Comparison of ENCODE assay signal across 27 cellular contexts in the genomic region with DNA sequence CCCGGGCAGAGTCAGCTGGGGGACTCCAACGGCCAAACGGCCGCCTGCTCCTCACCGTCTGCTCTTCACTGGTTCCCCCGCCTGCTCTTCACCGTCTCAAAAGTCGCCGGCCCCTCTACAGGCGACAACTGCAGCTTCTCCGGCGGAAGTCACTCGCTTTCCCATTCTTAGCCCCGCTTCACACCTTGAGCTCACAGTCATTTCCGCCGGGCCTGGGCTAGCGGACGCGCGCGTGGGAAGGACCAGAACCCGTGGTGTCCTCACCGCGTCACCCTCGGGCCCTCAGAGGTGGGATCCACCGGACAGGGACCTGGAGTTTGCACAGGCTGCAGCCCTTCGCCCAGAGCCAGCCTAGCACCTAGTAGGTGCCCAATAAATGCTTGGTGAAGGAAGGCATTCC. TPM values are rescaled to one million over a fixed set of nuclear protein-coding genes. Genes with fewer than 3 reads are reported as not detected.
DNase-seq lines count a peak whose midpoint lies in the region; ATAC-seq and TF ChIP-seq lines count a peak whose summit lies in the region.
"Had no signal": no experiment of that assay in that cellular context is flagged by ENCODE, and none has a peak within 500 bp of the region (broad histone marks: within the 10 kb centered on the region; RNA-seq: fewer than 3 reads in every experiment).

No MANE protein-coding gene starts in this region.

- TF ChIP-seq POLR2A in IMR-90 (IDR thresholded peaks at IDR 0.05; ENCODE audit: low read depth, low read length) = no peak
- no peak for TF ChIP-seq POLR2A in esophagus muscularis mucosa (IDR thresholded peaks at IDR 0.05; ENCODE audit: low read depth)

- H3K27me3 ChIP-seq in IMR-90 (ENCODE audit: control insufficient read depth, insufficient read depth, low read length) = no peaks in the 10 kb centered on the region
- H3K27me3 ChIP-seq in esophagus muscularis mucosa = no peaks in the 10 kb centered on the region
- H3K27me3 ChIP-seq: left lung, vagina had no signal

- H3K79me1 ChIP-seq in IMR-90 (ENCODE audit: low read depth in 1 of 2, low read length in 2 of 2) = no peaks in the 10 kb centered on the region

- no peak overlapping the region for H3K27ac ChIP-seq in IMR-90 (ENCODE audit: insufficient read depth, low read length)
- H3K27ac ChIP-seq in esophagus muscularis mucosa (replicated peaks in 1 of 4) = no peak overlapping the region
- H3K27ac ChIP-seq: left lung, vagina had no signal

- no peaks in the 10 kb centered on the region for H3K27me3 Mint-ChIP-seq in osteocyte (ENCODE audit: unreplicated experiment)
- H3K27me3 Mint-ChIP-seq: CD4-positive, alpha-beta memory T cell had no signal

- H2AK9ac ChIP-seq in IMR-90 (replicated peaks; ENCODE audit: low read depth, low read length, poor library complexity) = no peak overlapping the region

- CTCF ChIA-PET in IMR-90 (lab: Yijun Ruan, JAX) = no interaction called here

- H3K18ac ChIP-seq in IMR-90 (ENCODE audit: low read depth, low read length) = no peak overlapping the region

- 0 out of 2 replicates have a peak overlapping the region, but pooled peaks have one; percentile 36 for H4K91ac ChIP-seq in IMR-90 (ENCODE audit: insufficient read depth, low read depth, low read length)

- DNase-seq in activated gamma-delta T cell treated with Interleukin-2 at 50 U/mL for 16 hours = peak; percentile 16
- DNase-seq in activated gamma-delta T cell (lab: John Stamatoyannopoulos, UW) = no peak
- DNase-seq in IMR-90 = no peak
- peak; percentile 79 for DNase-seq in esophagus muscularis mucosa (ENCODE audit: extremely low spot score)
- no peak for DNase-seq in osteocyte (ENCODE audit: extremely low spot score, unreplicated experiment)
- DNase-seq: activated CD4-positive, CD25-positive, alpha-beta regulatory T cell; activated effector memory CD4-positive, alpha-beta T cell treated with Interleukin-2 at 50 U/mL for 16 hours; amniotic stem cell; cortex of kidney; midbrain; natural killer cell; NCI-H1092; NCI-H187 treated with DMSO at 0.1 percent for 48 hours; NCI-H345; NCI-H82; substantia nigra had no signal

- intact Hi-C loops in IMR-90 (cut with micrococcal nuclease) (no loop called here), esophagus muscularis mucosa (cut with DNase I) (no loop called here)

- H2BK5ac ChIP-seq in IMR-90 (ENCODE audit: low read depth, low read length, poor library complexity, severe bottlenecking) = no peak overlapping the region

- no peak overlapping the region for H3K4me2 ChIP-seq in IMR-90 (ENCODE audit: low read depth, low read length)

- H3K9ac ChIP-seq in IMR-90 (ENCODE audit: low read depth, low read length) = no peak overlapping the region

- WGBS in IMR-90 (ENCODE audit: extremely low coverage in 2 of 2, insufficient read length in 1 of 2), 2 experiments = 57% methylated on average over 10 of the region's 27 CpGs; no CpG with 5 or more reads in 1 of the 2 experiments
- WGBS in esophagus muscularis mucosa = 81% methylated on average over 23 of the region's 27 CpGs

- no peaks in the 10 kb centered on the region for H4K20me1 ChIP-seq in IMR-90 (ENCODE audit: insufficient read depth, low read length)

- H3K14ac ChIP-seq in IMR-90 (replicated peaks; ENCODE audit: low read depth, low read length) = no peak overlapping the region

- H2BK120ac ChIP-seq in IMR-90 (ENCODE audit: low read depth, low read length) = no peak overlapping the region

- peak overlapping the region; percentile 39 for H2AK5ac ChIP-seq in IMR-90 (ENCODE audit: low read depth, low read length)

- H3K27ac Mint-ChIP-seq in osteocyte (ENCODE audit: unreplicated experiment) = peak overlapping the region; percentile 47

- dilution Hi-C loops in IMR-90 (cut with HindIII; ENCODE audit: low sequenced_read_pairs, unreplicated experiment) = no loop called here

- peak overlapping the region; percentile 58 for H2AFZ ChIP-seq in IMR-90 (replicated peaks; ENCODE audit: low read length, poor library complexity)

- no peaks in the 10 kb centered on the region for H3K36me3 Mint-ChIP-seq in osteocyte (ENCODE audit: unreplicated experiment)
- H3K36me3 Mint-ChIP-seq: CD4-positive, alpha-beta memory T cell; natural killer cell had no signal

- H3K23ac ChIP-seq in IMR-90 (ENCODE audit: low read depth, low read length) = no peak overlapping the region

- no TSS peak for BruUV-seq in IMR-90 (replicated peaks; lab: Mats Ljungman, UMichigan)

- TF ChIP-seq CTCF in IMR-90 (conservative IDR thresholded peaks at IDR 0.05; ENCODE audit: low read depth, low read length) (no peak), esophagus muscularis mucosa (IDR thresholded peaks at IDR 0.05) (no peak), osteocyte (IDR thresholded peaks at IDR 0.05) (no peak)

- H3K9me3 Mint-ChIP-seq in osteocyte (ENCODE audit: unreplicated experiment) = no peaks in the 10 kb centered on the region
- H3K9me3 Mint-ChIP-seq: CD4-positive, alpha-beta memory T cell; natural killer cell had no signal

- H3K9me1 ChIP-seq in IMR-90 (ENCODE audit: insufficient read depth, low read length) = no peaks in the 10 kb centered on the region

- H3K36me3 ChIP-seq in IMR-90 (ENCODE audit: control insufficient read depth, insufficient read depth, low read length) (no peaks in the 10 kb centered on the region), esophagus muscularis mucosa (no peaks in the 10 kb centered on the region)
- H3K36me3 ChIP-seq: left lung, vagina had no signal

- H3K4ac ChIP-seq in IMR-90 (ENCODE audit: low read depth, low read length) = peak overlapping the region; percentile 56

- no peak overlapping the region for H3K56ac ChIP-seq in IMR-90 (ENCODE audit: extremely low read depth, insufficient read depth, low read length)

- H3K4me1 Mint-ChIP-seq in osteocyte (ENCODE audit: unreplicated experiment) = peaks cover 24% of the 10 kb centered on the region

- no peak for TF ChIP-seq EP300 in esophagus muscularis mucosa (IDR thresholded peaks at IDR 0.05)

- ATAC-seq in IMR-90 (ENCODE audit: low read depth) = no peak
- no peak for ATAC-seq in HG02763 (IDR thresholded peaks at IDR 0.05; ENCODE audit: unreplicated experiment)
- no peak for ATAC-seq in HG02678 (IDR thresholded peaks at IDR 0.05; ENCODE audit: unreplicated experiment)
- ATAC-seq in HG03045 (IDR thresholded peaks at IDR 0.05; ENCODE audit: unreplicated experiment) = no peak
- ATAC-seq: left lung, sciatic nerve had no signal

- no peaks in the 10 kb centered on the region for H3K9me3 ChIP-seq in IMR-90 (ENCODE audit: control insufficient read depth, insufficient read depth, low read length)
- no peaks in the 10 kb centered on the region for H3K9me3 ChIP-seq in esophagus muscularis mucosa
- H3K9me3 ChIP-seq: left lung, vagina had no signal

- H4K8ac ChIP-seq in IMR-90 (ENCODE audit: low read depth in 2 of 2, low read length in 2 of 2) = peak overlapping the region; percentile 21 to 80; a peak in 2 of 4 replicates

- POLR2A ChIA-PET in IMR-90 (lab: Charles Lee; ENCODE audit: unreplicated experiment) = no interaction called here

- no peak for TF ChIP-seq RAD21 in IMR-90 (IDR thresholded peaks at IDR 0.05; ENCODE audit: low read length)

- no peak overlapping the region for H3K4me3 Mint-ChIP-seq in osteocyte (ENCODE audit: unreplicated experiment)

- H2BK20ac ChIP-seq in IMR-90 (ENCODE audit: low read depth, low read length) = peak overlapping the region; percentile 31; the same call in 1 of the 2 replicates

- 0 out of 2 replicates have a peak overlapping the region, but pooled peaks have one; percentile 59 for H4K5ac ChIP-seq in IMR-90 (ENCODE audit: low read depth, low read length)

- H3K4me3 ChIP-seq in IMR-90 (ENCODE audit: insufficient read depth, low read depth, low read length) (no peak overlapping the region), esophagus muscularis mucosa (no peak overlapping the region)
- H3K4me3 ChIP-seq: left lung, vagina had no signal

- H3K4me1 ChIP-seq in IMR-90 (ENCODE audit: control insufficient read depth, insufficient read depth, low read length) (no peaks in the 10 kb centered on the region), esophagus muscularis mucosa (peaks cover 0 to 11% (median 5%) of the 10 kb centered on the region in 4 donors)
- H3K4me1 ChIP-seq: vagina had no signal

- in situ Hi-C loops in IMR-90 (cut with MboI; ENCODE audit: low sequenced_read_pairs) = no loop called here

- H2BK15ac ChIP-seq in IMR-90 (ENCODE audit: low read depth, low read length) = no peak overlapping the region

TF ChIP-seq in IMR-90, 13 proteins besides CTCF, POLR2A, EP300 and RAD21 (continues in another document):
- TF ChIP-seq BHLHE40 (IDR thresholded peaks at IDR 0.05; ENCODE audit: low read depth, low read length) = no peak
- TF ChIP-seq MAZ (IDR thresholded peaks at IDR 0.05; ENCODE audit: borderline replicate concordance, low read depth, low read length) = no peak
- no peak for TF ChIP-seq MXI1 (IDR thresholded peaks at IDR 0.05; ENCODE audit: borderline replicate concordance, low read depth, low read length)
- TF ChIP-seq, protein P1, sequence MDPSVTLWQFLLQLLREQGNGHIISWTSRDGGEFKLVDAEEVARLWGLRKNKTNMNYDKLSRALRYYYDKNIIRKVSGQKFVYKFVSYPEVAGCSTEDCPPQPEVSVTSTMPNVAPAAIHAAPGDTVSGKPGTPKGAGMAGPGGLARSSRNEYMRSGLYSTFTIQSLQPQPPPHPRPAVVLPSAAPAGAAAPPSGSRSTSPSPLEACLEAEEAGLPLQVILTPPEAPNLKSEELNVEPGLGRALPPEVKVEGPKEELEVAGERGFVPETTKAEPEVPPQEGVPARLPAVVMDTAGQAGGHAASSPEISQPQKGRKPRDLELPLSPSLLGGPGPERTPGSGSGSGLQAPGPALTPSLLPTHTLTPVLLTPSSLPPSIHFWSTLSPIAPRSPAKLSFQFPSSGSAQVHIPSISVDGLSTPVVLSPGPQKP (IDR thresholded peaks at IDR 0.05; ENCODE audit: borderline replicate concordance, low read depth, low read length) = no peak
- TF ChIP-seq SMC3 (IDR thresholded peaks at IDR 0.05; ENCODE audit: low read depth, low read length) = no peak
- no peak for TF ChIP-seq RFX5 (IDR thresholded peaks at IDR 0.05; ENCODE audit: low read depth, low read length)
- TF ChIP-seq CEBPB (IDR thresholded peaks at IDR 0.05; ENCODE audit: low read depth, low read length) = no peak
- TF ChIP-seq FOS (IDR thresholded peaks at IDR 0.05; ENCODE audit: low read depth, low read length) = no peak
- no peak for TF ChIP-seq MAFK (IDR thresholded peaks at IDR 0.05; ENCODE audit: low read depth, low read length)

RNA-seq across cellular contexts. Expression of a gene that starts 27.9 kb away (rescaled TPM):
- total RNA-seq in IMR-90 (2012; rRNA removed) = not detected in 2 replicates
- polyA plus RNA-seq in IMR-90 (2012; rRNA removed) = not detected in 2 replicates
- not detected in 2 replicates for polyA plus RNA-seq in IMR-90 (2012; cell fraction: cytosol; rRNA removed)
- polyA plus RNA-seq in IMR-90 (2012; cell fraction: nucleus; rRNA removed; ENCODE audit: low replicate concordance) = not detected in 2 replicates
- not detected for total RNA-seq in esophagus muscularis mucosa
- not detected in 2 replicates for total RNA-seq in osteocyte
- total RNA-seq: activated CD8-positive, alpha-beta memory T cell treated with anti-CD3 and anti-CD28 coated beads for 36 hours; bronchial epithelial cell; CD4-positive, alpha-beta memory T cell; glomerular endothelial cell; left lung; natural killer cell; OCI-LY7; sciatic nerve; vagina had no signal
- polyA plus RNA-seq: CD4-positive, alpha-beta memory T cell had no signal

RNA-seq across cellular contexts. Expression of a gene that starts 53.1 kb away (rescaled TPM):
- 60.0 and 77.2 TPM in 2 replicates for total RNA-seq in IMR-90 (2012; rRNA removed)
- 21.8 and 36.4 TPM in 2 replicates for polyA plus RNA-seq in IMR-90 (2012; rRNA removed)
- 26.3 and 27.4 TPM in 2 replicates for polyA plus RNA-seq in IMR-90 (2012; cell fraction: cytosol; rRNA removed)
- 16.0 and 36.0 TPM in 2 replicates for polyA plus RNA-seq in IMR-90 (2012; cell fraction: nucleus; rRNA removed; ENCODE audit: low replicate concordance)
- 1,000 to 10,000 TPM; 1,186 to 4,171 (median 2,482) TPM for total RNA-seq in esophagus muscularis mucosa
- total RNA-seq in osteocyte = 246 and 274 TPM in 2 replicates

Comparison
In these comparisons a context has a peak if more than half of its experiments do, and no peak if none do; other contexts are left out.
1. DNase-seq: peak in activated gamma-delta T cell treated with Interleukin-2 at 50 U/mL for 16 hours (single experiment) and esophagus muscularis mucosa (single experiment); none in activated gamma-delta T cell (single experiment), IMR-90 (single experiment) and osteocyte (single experiment).